Comparison of ENCODE assay signal across 18 cellular contexts in the genomic region with DNA sequence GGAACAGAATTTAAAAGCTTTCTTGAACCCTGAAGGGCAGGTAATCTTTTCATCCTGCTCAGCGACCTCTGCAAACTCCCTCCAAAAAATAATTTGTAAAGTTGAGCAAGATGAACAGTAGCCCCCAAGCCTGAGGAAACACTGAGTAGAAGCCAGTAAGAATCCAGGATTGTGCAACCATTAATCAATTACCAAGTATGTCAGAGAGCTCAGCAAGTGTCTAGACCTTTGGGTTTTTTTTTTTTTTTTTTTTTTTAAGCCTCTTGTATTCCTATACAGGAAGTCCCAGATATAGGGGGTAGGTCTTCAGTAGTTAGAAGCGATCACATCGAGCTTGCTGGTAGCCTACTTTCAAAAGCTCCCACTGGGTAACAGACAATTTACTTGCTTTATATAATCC.
"Had no signal": no experiment of that assay in that cellular context is flagged by ENCODE, and none has a peak within 500 bp of the region (broad histone marks: within the 10 kb centered on the region; RNA-seq: fewer than 3 reads in every experiment).

No MANE protein-coding gene starts in this region.

- H2AFZ ChIP-seq: PC-9 had no signal

- ATAC-seq: activated T-cell treated with anti-CD3 and anti-CD28 coated beads, Interleukin-2, amount 50 U/mL, for 4 hours; T-helper 17 cell had no signal

- H3K27ac ChIP-seq: KMS-11, PC-9 had no signal

- DNase-seq: activated CD4-positive, alpha-beta memory T cell treated with anti-CD3 and anti-CD28 coated beads for 36 hours; activated CD4-positive, alpha-beta T cell treated with anti-CD3 and anti-CD28 coated beads, Interleukin-2, amount 10 ng/mL, durations not matched to agents 7 days and 5 days; activated CD4-positive, CD25-positive, alpha-beta regulatory T cell; activated CD8-positive, alpha-beta memory T cell treated with anti-CD3 and anti-CD28 coated beads for 24 hours; activated effector memory CD4-positive, alpha-beta T cell treated with anti-CD3 and anti-CD28 coated beads, Interleukin-2, amount 50 U/mL, for 16 hours; activated naive CD4-positive, alpha-beta T cell treated with Interleukin-2 at 50 U/mL for 16 hours; activated T-cell treated with anti-CD3 and anti-CD28 coated beads, Interleukin-2, amount 50 U/mL, for 4 hours; NCI-H1105; NCI-H1436; NCI-H1694 treated with DMSO at 0.1 percent for 48 hours; NCI-H2029 treated with DMSO at 0.1 percent for 48 hours; NCI-H446; NCI-H524; PC-9; SIG-M5; T-helper 17 cell; T-helper 9 cell had no signal

- H3K9ac ChIP-seq: KMS-11 had no signal

- H3K4me3 ChIP-seq: PC-9 had no signal

- H3K4me2 ChIP-seq: KMS-11, PC-9 had no signal
